ENCODE assay signal across 8 cellular contexts in the genomic region with DNA sequence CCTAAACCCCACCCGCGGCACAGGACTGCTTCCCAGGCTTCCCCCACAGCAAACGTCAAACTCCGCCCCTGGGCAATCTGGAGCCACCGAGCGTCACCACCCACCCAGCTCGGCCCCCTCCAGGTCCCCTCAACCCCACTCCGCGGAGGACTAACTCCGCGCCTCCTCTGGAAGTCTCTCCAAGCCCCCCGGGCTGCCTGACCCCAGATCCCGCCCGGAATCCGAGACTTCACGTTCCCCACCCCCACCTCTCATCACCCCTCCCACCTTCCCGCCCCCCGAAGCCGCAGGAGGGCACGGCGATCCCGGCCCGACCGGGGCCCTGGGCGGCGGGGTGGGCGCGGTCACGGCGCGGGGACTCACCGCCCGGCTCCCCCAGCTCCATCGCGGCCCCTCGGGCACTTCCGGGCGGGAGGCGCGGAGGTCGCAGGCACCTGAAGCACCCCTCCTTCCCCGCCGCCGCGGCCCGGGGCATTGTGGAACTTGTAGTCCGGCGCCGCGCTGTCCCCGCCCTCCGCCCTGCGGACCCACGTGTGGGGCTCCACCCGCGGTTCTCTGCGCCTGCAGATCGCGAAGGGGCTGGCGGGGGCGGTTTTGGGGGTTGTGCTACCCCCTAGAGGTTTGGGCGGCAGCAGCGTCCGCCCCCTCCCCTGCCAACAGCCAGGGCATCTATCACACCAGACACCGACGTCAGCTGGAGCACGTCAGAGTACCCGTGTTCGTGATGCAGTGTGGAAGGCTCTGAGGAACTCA. TPM values are rescaled to one million over a fixed set of nuclear protein-coding genes. Genes with fewer than 3 reads are reported as not detected.
DNase-seq lines count a peak whose midpoint lies in the region; ATAC-seq, FAIRE-seq and TF ChIP-seq lines count a peak whose summit lies in the region.

A gene with protein sequence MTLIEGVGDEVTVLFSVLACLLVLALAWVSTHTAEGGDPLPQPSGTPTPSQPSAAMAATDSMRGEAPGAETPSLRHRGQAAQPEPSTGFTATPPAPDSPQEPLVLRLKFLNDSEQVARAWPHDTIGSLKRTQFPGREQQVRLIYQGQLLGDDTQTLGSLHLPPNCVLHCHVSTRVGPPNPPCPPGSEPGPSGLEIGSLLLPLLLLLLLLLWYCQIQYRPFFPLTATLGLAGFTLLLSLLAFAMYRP (minus strand): TSS at position 423 of the 753 bp plus-strand sequence. CDS start 930 bp downstream, outside the sequence.

- peak; percentile 73 for ATAC-seq in CD8-positive, alpha-beta T cell
- ATAC-seq in GM19438 (IDR thresholded peaks at IDR 0.05; ENCODE audit: low read depth, unreplicated experiment) (peak; percentile 48), HG03571 (IDR thresholded peaks at IDR 0.05; ENCODE audit: unreplicated experiment) (peak; percentile 47)

- intact Hi-C loops in CD8-positive, alpha-beta T cell (cut with DNase I, micrococcal nuclease) = loop anchor here (1.0 to 10.0 kb wide), 9 partner anchors 25 to 1586 kb away; partner anchors contain the start of genes ABCB8 (in 1 of the 2), CHPF2 (in 1 of the 2), KCNH2 (in 1 of the 2) and ZNF467 (in 1 of the 2)

- TF ChIP-seq CTCF in CD8-positive, alpha-beta T cell (IDR thresholded peaks at IDR 0.05) = no peak
- no peak for TF ChIP-seq CTCF in foreskin fibroblast (IDR thresholded peaks at IDR 0.05; ENCODE audit: low read depth, low read length)
- no peak for TF ChIP-seq CTCF in suprapubic skin (IDR thresholded peaks at IDR 0.05)

- peak within 1 kb of the TSS; percentile 83 for H3K27ac ChIP-seq in CD8-positive, alpha-beta T cell (ENCODE audit: low read depth, low read length)
- H3K27ac ChIP-seq in suprapubic skin = peak within 1 kb of the TSS; percentile 91

- CTCF ChIA-PET in CD8-positive, alpha-beta T cell (lab: Charles Lee) = interaction anchor here (1.1 to 2.8 kb wide), 6 partner anchors 24 to 121 kb away, joined by 3 to 11 read pairs (median 4); partner anchors contain the start of gene SLC4A2

- WGBS in suprapubic skin = 2% methylated on average over 22 of the region's 69 CpGs

- FAIRE-seq in RCC 7860 (lab: Jason Lieb, UNC) = no peak

- TF ChIP-seq POLR2A in suprapubic skin (IDR thresholded peaks at IDR 0.05) = no peak

- peak within 1 kb of the TSS; percentile 83 for H3K4me3 Mint-ChIP-seq in CD8-positive, alpha-beta T cell

- H3K4me3 ChIP-seq in CD8-positive, alpha-beta T cell (ENCODE audit: low read depth, low read length) = peak within 1 kb of the TSS; percentile 82
- H3K4me3 ChIP-seq in foreskin fibroblast (ENCODE audit: low read depth in 1 of 2, low read length in 2 of 2) = peak within 1 kb of the TSS; percentile 70 to 88
- peak within 1 kb of the TSS; percentile 75 for H3K4me3 ChIP-seq in suprapubic skin

- H3K4me1 Mint-ChIP-seq in CD8-positive, alpha-beta T cell (ENCODE audit: low read depth) = peaks cover 51% of the 10 kb centered on the region

- no peaks in the 10 kb centered on the region for H3K27me3 ChIP-seq in CD8-positive, alpha-beta T cell (ENCODE audit: insufficient read depth, low read length)
- H3K27me3 ChIP-seq in suprapubic skin = no peaks in the 10 kb centered on the region

- TF ChIP-seq EP300 in suprapubic skin (IDR thresholded peaks at IDR 0.05) = no peak

- H3K9me3 ChIP-seq in CD8-positive, alpha-beta T cell (ENCODE audit: low read length) = no peaks in the 10 kb centered on the region
- no peaks in the 10 kb centered on the region for H3K9me3 ChIP-seq in suprapubic skin

- POLR2A ChIA-PET in CD8-positive, alpha-beta T cell (lab: Charles Lee) = interaction anchor here (0.7 to 1.1 kb wide), 2 partner anchors 35 to 55 kb away, joined by 3 to 4 read pairs; partner anchors contain the start of gene ABCB8

- peaks cover 66% of the 10 kb centered on the region for H3K4me1 ChIP-seq in CD8-positive, alpha-beta T cell (ENCODE audit: insufficient read depth, low read length)
- peaks cover 73% of the 10 kb centered on the region for H3K4me1 ChIP-seq in suprapubic skin

- peak; percentile 68 to 96 (median 84) for DNase-seq in CD8-positive, alpha-beta T cell
- peak; percentile 46 for DNase-seq in RCC 7860 (ENCODE audit: low spot score)
- peak; percentile 62 to 79 for DNase-seq in activated T-helper 1 cell treated with anti-CD3 and anti-CD28 coated beads, Interleukin-2, amount 50 U/mL, for 16 hours (ENCODE audit: low read depth in 1 of 2, low spot score in 1 of 2)
- DNase-seq in foreskin fibroblast = peak; percentile 45 to 85
- DNase-seq in nucleus accumbens (lab: John Stamatoyannopoulos, UW) = peak in 53 of 56 donors; percentile 25 to 86 (median 68)
- peak; percentile 90 to 93 for DNase-seq in suprapubic skin (ENCODE audit: low spot score in 2 of 2)

- H3K36me3 ChIP-seq in CD8-positive, alpha-beta T cell (ENCODE audit: insufficient read depth, low read length) = no peaks in the 10 kb centered on the region
- no peaks in the 10 kb centered on the region for H3K36me3 ChIP-seq in suprapubic skin

- peak within 1 kb of the TSS; percentile 88 for H3K27ac Mint-ChIP-seq in CD8-positive, alpha-beta T cell

- peaks cover 8% of the 10 kb centered on the region for H3K36me3 Mint-ChIP-seq in CD8-positive, alpha-beta T cell

- H3K9me3 Mint-ChIP-seq in CD8-positive, alpha-beta T cell = no peaks in the 10 kb centered on the region

- H3K27me3 Mint-ChIP-seq in CD8-positive, alpha-beta T cell (ENCODE audit: low read depth) = peaks cover 15% of the 10 kb centered on the region

RNA-seq across cellular contexts. Expression of the gene that starts here (rescaled TPM):
- 10 to 100 TPM; 42.3 to 44.6 TPM for total RNA-seq in CD8-positive, alpha-beta T cell
- 10 to 100 TPM; 32.5 to 50.3 (median 45.7) TPM for total RNA-seq in suprapubic skin

Comparison
In these comparisons a context has a peak if more than half of its experiments do, and no peak if none do; other contexts are left out.
1. Peak in every context shown above with its lines: DNase-seq, ATAC-seq, H3K4me3 ChIP-seq and H3K27ac ChIP-seq.